1 cellular context compared by ENCODE assay signal in the genomic region with DNA sequence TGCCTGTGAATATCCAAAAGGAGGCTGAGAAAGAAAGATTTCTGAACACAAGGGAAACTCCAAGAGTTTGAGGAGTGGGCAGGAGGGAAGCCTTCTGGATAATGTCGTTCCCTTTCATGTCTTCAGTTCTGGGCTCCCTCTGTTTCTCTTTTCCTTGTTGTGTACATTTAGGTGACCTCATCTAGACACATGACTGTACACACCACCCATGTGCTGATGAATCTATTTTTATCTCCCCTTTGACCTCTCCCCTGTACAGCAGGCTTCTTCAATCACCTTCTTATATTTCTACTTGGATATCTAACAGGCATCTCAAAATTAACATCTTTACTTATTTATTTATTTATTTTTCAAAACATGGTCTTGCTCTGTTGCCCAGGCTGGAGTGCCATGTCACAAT.
A peak's percentile ranks its signal among the peaks of the same experiment; 100 is the strongest.
TF ChIP-seq lines count a peak whose summit lies in the region.

No MANE protein-coding gene starts in this region.

TF ChIP-seq in K562, 482 proteins besides CTCF, POLR2A, EP300 and RAD21:
- peak; percentile 14; the same call in 1 of the 2 replicates for TF ChIP-seq JUND (IDR thresholded peaks at IDR 0.05; ENCODE audit: borderline replicate concordance, low read depth, low read length)
- TF ChIP-seq JUND (tag; IDR thresholded peaks at IDR 0.05; ENCODE audit: borderline replicate concordance, low read depth, low read length) = no peak; the same call in 2 of the 3 replicates
- TF ChIP-seq SMC3 (conservative IDR thresholded peaks at IDR 0.05; ENCODE audit: insufficient read depth, low read depth, low read length) = no peak
- no peak for TF ChIP-seq NR2C2 (CRISPR knock-in tag; IDR thresholded peaks at IDR 0.05)
- peak; percentile 78 for TF ChIP-seq NR2C2 (tag; IDR thresholded peaks at IDR 0.05)
- TF ChIP-seq, protein P1, sequence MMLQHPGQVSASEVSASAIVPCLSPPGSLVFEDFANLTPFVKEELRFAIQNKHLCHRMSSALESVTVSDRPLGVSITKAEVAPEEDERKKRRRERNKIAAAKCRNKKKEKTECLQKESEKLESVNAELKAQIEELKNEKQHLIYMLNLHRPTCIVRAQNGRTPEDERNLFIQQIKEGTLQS (IDR thresholded peaks at IDR 0.05) = peak; percentile 23; the same call in 1 of the 2 replicates
- TF ChIP-seq, protein P1 (CRISPR knock-in tag; conservative IDR thresholded peaks at IDR 0.05) = no peak
